ENCODE assay signal across 14 cellular contexts in genomic region chr20:23445596-23446217, GRCh38. TPM values are rescaled to one million over a fixed set of nuclear protein-coding genes. Genes with fewer than 3 reads are reported as not detected.
DNase-seq lines count a peak whose midpoint lies in the region; ATAC-seq and TF ChIP-seq lines count a peak whose summit lies in the region.
"Had no signal": no experiment of that assay in that cellular context is flagged by ENCODE, and none has a peak within 500 bp of the region (broad histone marks: within the 10 kb centered on the region; RNA-seq: fewer than 3 reads in every experiment).

No MANE protein-coding gene starts in this region.

- no peaks in the 10 kb centered on the region for H3K36me3 Mint-ChIP-seq in osteocyte (ENCODE audit: unreplicated experiment)
- H3K36me3 Mint-ChIP-seq: natural killer cell treated with Interleukin-12 subunit alpha and Interleukin-12 subunit beta and Interleukin-15 and Interleukin-18, amount 100 ng/mL, for 72 hours had no signal

- peak; percentile 92 for DNase-seq in ELR (ENCODE audit: low read depth)
- DNase-seq in RPMI7951 (ENCODE audit: low read depth) = peak; percentile 94
- peak; percentile 75 for DNase-seq in osteocyte (ENCODE audit: extremely low spot score, unreplicated experiment)
- no peak for DNase-seq in dermis blood vessel endothelial cell
- DNase-seq in effector CD8-positive, alpha-beta T cell (lab: John Stamatoyannopoulos, UW) = no peak
- DNase-seq in DMS53 (lab: John Stamatoyannopoulos, UW) = no peak
- DNase-seq: Calu3; central memory CD4-positive, alpha-beta T cell had no signal

- H3K9me3 Mint-ChIP-seq in osteocyte (ENCODE audit: unreplicated experiment) = no peaks in the 10 kb centered on the region
- H3K9me3 Mint-ChIP-seq: natural killer cell treated with Interleukin-12 subunit alpha and Interleukin-12 subunit beta and Interleukin-15 and Interleukin-18, amount 100 ng/mL, for 72 hours had no signal

- peaks cover 4% of the 10 kb centered on the region for H3K4me1 Mint-ChIP-seq in osteocyte (ENCODE audit: unreplicated experiment)

- TF ChIP-seq CTCF in osteocyte (IDR thresholded peaks at IDR 0.05) = no peak

- peaks cover 3% of the 10 kb centered on the region for H3K27me3 Mint-ChIP-seq in osteocyte (ENCODE audit: unreplicated experiment)
- H3K27me3 Mint-ChIP-seq: natural killer cell treated with Interleukin-12 subunit alpha and Interleukin-12 subunit beta and Interleukin-15 and Interleukin-18, amount 100 ng/mL, for 72 hours had no signal

- H3K27ac Mint-ChIP-seq in osteocyte (ENCODE audit: unreplicated experiment) = no peak overlapping the region

- peak; percentile 72 for ATAC-seq in esophagus mucosa
- ATAC-seq in GM19324 (IDR thresholded peaks at IDR 0.05; ENCODE audit: low FRiP score, unreplicated experiment) = no peak
- ATAC-seq: activated CD4-positive, CD25-positive, alpha-beta regulatory T cell treated with anti-CD3 and anti-CD28 coated beads, Interleukin-2, amount 50 U/mL, for 24 hours; natural killer cell treated with Interleukin-12 subunit alpha and Interleukin-12 subunit beta and Interleukin-15 and Interleukin-18, amount 100 ng/mL, for 72 hours had no signal

- H3K4me3 Mint-ChIP-seq in osteocyte (ENCODE audit: unreplicated experiment) = no peak overlapping the region
- H3K4me3 Mint-ChIP-seq: natural killer cell treated with Interleukin-12 subunit alpha and Interleukin-12 subunit beta and Interleukin-15 and Interleukin-18, amount 100 ng/mL, for 72 hours had no signal

RNA-seq across cellular contexts. Expression of gene CSTL1, which starts 6.2 kb away (rescaled TPM):
- total RNA-seq in RPMI7951 (2014; rRNA removed; shearing (Covaris generic)) = not detected in 2 replicates
- not detected for total RNA-seq in esophagus mucosa
- total RNA-seq in osteocyte = not detected in 2 replicates
- not detected in 2 replicates for total RNA-seq in dermis blood vessel endothelial cell
- total RNA-seq: Calu3; natural killer cell treated with Interleukin-12 subunit alpha and Interleukin-12 subunit beta and Interleukin-15 and Interleukin-18, amount 100 ng/mL, for 72 hours; skeletal muscle tissue; suprapubic skin had no signal

RNA-seq across cellular contexts. Expression of gene CST11, which starts 7.0 kb away (rescaled TPM):
- not detected in 2 replicates for total RNA-seq in RPMI7951 (2014; rRNA removed; shearing (Covaris generic))
- total RNA-seq in esophagus mucosa (not detected), osteocyte (not detected in 2 replicates), dermis blood vessel endothelial cell (not detected in 2 replicates)
- total RNA-seq: Calu3; natural killer cell treated with Interleukin-12 subunit alpha and Interleukin-12 subunit beta and Interleukin-15 and Interleukin-18, amount 100 ng/mL, for 72 hours; skeletal muscle tissue; suprapubic skin had no signal

RNA-seq across cellular contexts. Expression of gene NAPB, which starts 24.4 kb away (rescaled TPM):
- 7.6 and 8.7 TPM in 2 replicates for total RNA-seq in RPMI7951 (2014; rRNA removed; shearing (Covaris generic))
- total RNA-seq in esophagus mucosa (4.0 TPM), osteocyte (8.8 and 10.5 TPM in 2 replicates), dermis blood vessel endothelial cell (8.2 and 12.1 TPM in 2 replicates)

RNA-seq across cellular contexts. Expression of gene CST8, which starts 45.2 kb away (rescaled TPM):
- total RNA-seq in RPMI7951 (2014; rRNA removed; shearing (Covaris generic)) = not detected in 2 replicates
- total RNA-seq in esophagus mucosa = not detected
- not detected in 2 replicates for total RNA-seq in osteocyte
- not detected in 2 replicates for total RNA-seq in dermis blood vessel endothelial cell
- total RNA-seq: Calu3; natural killer cell treated with Interleukin-12 subunit alpha and Interleukin-12 subunit beta and Interleukin-15 and Interleukin-18, amount 100 ng/mL, for 72 hours; skeletal muscle tissue; suprapubic skin had no signal

Comparison
In these comparisons a context has a peak if more than half of its experiments do, and no peak if none do; other contexts are left out.
1. DNase-seq: peak in ELR (single experiment), RPMI7951 (single experiment) and osteocyte (single experiment); none in dermis blood vessel endothelial cell (single experiment), effector CD8-positive, alpha-beta T cell (single experiment) and DMS53 (single experiment).